Comparison of ENCODE assay signal across 8 cellular contexts in genomic region chr1:84847253-84848247, GRCh38. TPM values are rescaled to one million over a fixed set of nuclear protein-coding genes. Genes with fewer than 3 reads are reported as not detected.
DNase-seq lines count a peak whose midpoint lies in the region; ATAC-seq and TF ChIP-seq lines count a peak whose summit lies in the region.

No MANE protein-coding gene starts in this region.

- no peaks in the 10 kb centered on the region for H3K9me3 Mint-ChIP-seq in activated naive CD4-positive, alpha-beta T cell treated with anti-CD3 and anti-CD28 coated beads, Interleukin-2, amount 10 ng/mL, durations not matched to agents 7 days and 5 days

- intact Hi-C loops in heart left ventricle (cut with DNase I): no loop called here

- no peaks in the 10 kb centered on the region for H3K9me3 ChIP-seq in GM23248 (ENCODE audit: low read depth)
- no peaks in the 10 kb centered on the region for H3K9me3 ChIP-seq in heart left ventricle

- H3K4me3 Mint-ChIP-seq in activated naive CD4-positive, alpha-beta T cell treated with anti-CD3 and anti-CD28 coated beads, Interleukin-2, amount 10 ng/mL, durations not matched to agents 7 days and 5 days: no peak overlapping the region

- TF ChIP-seq CTCF in heart left ventricle (IDR thresholded peaks at IDR 0.05): no peak

- 42 to 43% methylated on average over 5 of the region's 5 CpGs for WGBS in GM23248 (ENCODE audit: low coverage in 1 of 2, low lambda C conversion rate in 2 of 2, missing lambda C conversion rate in 2 of 2), 2 experiments
- whole genome bisulfite sequencing in heart left ventricle, 4 donors: 15 to 18% (median 15%) methylated on average over 5 of the region's 5 CpGs

- H3K36me3 ChIP-seq in GM23248 (ENCODE audit: low read depth) (no peaks in the 10 kb centered on the region), heart left ventricle (no peaks in the 10 kb centered on the region)

- H3K4me1 ChIP-seq in GM23248 (ENCODE audit: insufficient read depth) (peaks cover 27% of the 10 kb centered on the region), heart left ventricle (peaks cover 0 to 19% (median 6%) of the 10 kb centered on the region in 12 donors)

- H3K27me3 Mint-ChIP-seq in activated naive CD4-positive, alpha-beta T cell treated with anti-CD3 and anti-CD28 coated beads, Interleukin-2, amount 10 ng/mL, durations not matched to agents 7 days and 5 days: peaks cover 12% of the 10 kb centered on the region

- TF ChIP-seq POLR2A in heart left ventricle (IDR thresholded peaks at IDR 0.05): no peak

- peaks cover 14% of the 10 kb centered on the region for H3K4me1 Mint-ChIP-seq in activated naive CD4-positive, alpha-beta T cell treated with anti-CD3 and anti-CD28 coated beads, Interleukin-2, amount 10 ng/mL, durations not matched to agents 7 days and 5 days

- DNase-seq in Ammon's horn (ENCODE audit: low spot score) (peak; percentile 78), GM23248 (peak; percentile 99), NCI-H2029 treated with DMSO at 0.1 percent for 48 hours (lab: John Stamatoyannopoulos, UW) (peak; percentile 98), heart left ventricle (peak; percentile 49 to 80 (median 68)), OCI-M2 (lab: John Stamatoyannopoulos, UW; ENCODE audit: unreplicated experiment) (no peak)
- DNase-seq in activated naive CD4-positive, alpha-beta T cell treated with anti-CD3 and anti-CD28 coated beads, Interleukin-2, amount 10 ng/mL, durations not matched to agents 7 days and 5 days: peak; percentile 22
- DNase-seq in activated CD8-positive, alpha-beta memory T cell treated with anti-CD3 and anti-CD28 coated beads, Interleukin-2, amount 50 U/mL, for 4 hours: no peak

- H3K27ac ChIP-seq in GM23248 (peak overlapping the region; percentile 47), heart left ventricle (peak overlapping the region in 10 of 12 donors; percentile 0 to 64 (median 36)), skin epidermis (peak overlapping the region in 12 of 21 experiments; percentile 21 to 75 (median 43))

- in situ Hi-C loops in GM23248 (cut with MboI): no loop called here

- peaks cover 27% of the 10 kb centered on the region for H3F3A ChIP-seq in GM23248 (ENCODE audit: insufficient read depth)

- ATAC-seq in heart left ventricle: peak; percentile 84 to 91 (median 84)

- CTCF ChIA-PET in activated naive CD4-positive, alpha-beta T cell treated with anti-CD3 and anti-CD28 coated beads, Interleukin-2, amount 10 ng/mL, durations not matched to agents 7 days and 5 days (lab: Charles Lee): no interaction called here

- H3K9ac ChIP-seq in GM23248: 0 out of 2 replicates have a peak overlapping the region, but pooled peaks have one; percentile 13

- no peaks in the 10 kb centered on the region for H3K79me2 ChIP-seq in GM23248 (ENCODE audit: insufficient read depth)

- no peak overlapping the region for H3K27ac Mint-ChIP-seq in activated naive CD4-positive, alpha-beta T cell treated with anti-CD3 and anti-CD28 coated beads, Interleukin-2, amount 10 ng/mL, durations not matched to agents 7 days and 5 days

- H3K27me3 ChIP-seq in GM23248 (replicated peaks; ENCODE audit: insufficient read depth) (no peaks in the 10 kb centered on the region), heart left ventricle (no peaks in the 10 kb centered on the region)

- peak overlapping the region; percentile 2 for H3K4me2 ChIP-seq in GM23248 (ENCODE audit: unreplicated experiment)

- no peaks in the 10 kb centered on the region for H4K20me1 ChIP-seq in GM23248 (ENCODE audit: insufficient read depth)

- no peaks in the 10 kb centered on the region for H3K9me2 ChIP-seq in GM23248 (ENCODE audit: insufficient read depth)

- no peak overlapping the region for H2AFZ ChIP-seq in GM23248

- peaks cover 6% of the 10 kb centered on the region for H3K36me3 Mint-ChIP-seq in activated naive CD4-positive, alpha-beta T cell treated with anti-CD3 and anti-CD28 coated beads, Interleukin-2, amount 10 ng/mL, durations not matched to agents 7 days and 5 days

- no peak overlapping the region for H3K4me3 ChIP-seq in GM23248
- no peak overlapping the region for H3K4me3 ChIP-seq in heart left ventricle
- no peak overlapping the region for H3K4me3 ChIP-seq in skin epidermis

RNA-seq across cellular contexts. Expression of gene LPAR3, which starts 45.5 kb away (rescaled TPM):
- 0.32 and 1.1 TPM in 2 replicates for total RNA-seq in GM23248 (2014; rRNA removed; shearing (Covaris generic))
- polyA plus RNA-seq in GM23248 (2016; fragmentation: Nextera tagmentation; extraction: Ambion mirVana) (not detected in 2 replicates), heart left ventricle (10 to 100 TPM in 1 of 2 donors, 1 to 10 TPM in 1; 9.7 to 10.6 TPM)
- 10 to 100 TPM in 7 of 9 donors, 1 to 10 TPM in 2; 5.9 to 25.0 (median 14.7) TPM for total RNA-seq in heart left ventricle

Comparison
In these comparisons a context has a peak if more than half of its experiments do, and no peak if none do; other contexts are left out.
1. DNase-seq: peak in Ammon's horn (single experiment), GM23248 (single experiment), NCI-H2029 treated with DMSO at 0.1 percent for 48 hours (single experiment), activated naive CD4-positive, alpha-beta T cell treated with anti-CD3 and anti-CD28 coated beads, Interleukin-2, amount 10 ng/mL, durations not matched to agents 7 days and 5 days (single experiment) and heart left ventricle (5 of 5); none in activated CD8-positive, alpha-beta memory T cell treated with anti-CD3 and anti-CD28 coated beads, Interleukin-2, amount 50 U/mL, for 4 hours (single experiment) and OCI-M2 (single experiment).
2. Peak in every context shown above with its lines, with median percentiles within 50 percentile points of each other: H3K27ac ChIP-seq.